In the genomic region with DNA sequence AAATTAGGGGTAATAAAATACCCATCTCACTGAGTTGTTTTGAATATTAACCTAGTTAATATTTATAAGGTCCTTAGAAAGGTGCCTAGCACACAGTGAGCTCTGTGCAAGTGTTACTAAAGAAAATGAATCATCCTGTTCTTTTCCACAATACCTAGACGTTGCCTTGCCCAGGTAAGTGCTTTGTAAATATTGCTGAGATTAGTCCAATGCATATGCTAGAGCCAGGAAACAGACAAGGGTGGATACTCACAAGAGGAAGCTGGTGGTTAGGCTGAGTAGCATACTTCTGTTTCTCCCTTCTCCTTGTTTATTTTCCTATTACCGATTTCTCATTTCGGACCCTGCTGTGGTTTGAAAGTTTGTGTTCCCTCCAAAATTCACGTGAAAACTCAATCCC, we compare ENCODE assay signal across 14 cellular contexts. TPM values are rescaled to one million over a fixed set of nuclear protein-coding genes. Genes with fewer than 3 reads are reported as not detected.
DNase-seq lines count a peak whose midpoint lies in the region; ATAC-seq and TF ChIP-seq lines count a peak whose summit lies in the region.
"Had no signal": no experiment of that assay in that cellular context is flagged by ENCODE, and none has a peak within 500 bp of the region (broad histone marks: within the 10 kb centered on the region; RNA-seq: fewer than 3 reads in every experiment).

No MANE protein-coding gene starts in this region.

- peak; percentile 20 to 48 for TF ChIP-seq POLR2A in Peyer's patch (IDR thresholded peaks at IDR 0.05)

- no peaks in the 10 kb centered on the region for H3K36me3 ChIP-seq in Peyer's patch
- H3K36me3 ChIP-seq: heart left ventricle had no signal

- TF ChIP-seq CTCF in C4-2B (conservative IDR thresholded peaks at IDR 0.05): no peak
- TF ChIP-seq CTCF in Peyer's patch (IDR thresholded peaks at IDR 0.05): no peak

- H3K4me1 ChIP-seq in Peyer's patch: peaks cover 0 to 29% (median 6%) of the 10 kb centered on the region in 4 donors

- H3K27ac ChIP-seq in C4-2B: peak overlapping the region; percentile 74
- H3K27ac ChIP-seq in Peyer's patch: peak overlapping the region in 3 of 4 donors; percentile 70 to 88 (median 78)

- peak; percentile 50 for DNase-seq in NCI-H1105 treated with DMSO at 0.1 percent for 48 hours (lab: John Stamatoyannopoulos, UW)
- DNase-seq in Peyer's patch: no peak
- DNase-seq in kidney tubule cell (ENCODE audit: low spot score): peak; percentile 57
- DNase-seq in GM19240 (ENCODE audit: insufficient read length, low spot score): no peak
- DNase-seq in effector CD8-positive, alpha-beta T cell (lab: John Stamatoyannopoulos, UW): no peak
- no peak for DNase-seq in UCSD-AML1 (lab: John Stamatoyannopoulos, UW; ENCODE audit: unreplicated experiment)
- DNase-seq: anterior cingulate cortex; heart left ventricle; left ventricle myocardium superior; NCI-H226; SK-N-SH; stimulated activated CD4-positive, alpha-beta T cell treated with anti-CD3 and anti-CD28 coated beads, Interleukin-12 subunit alpha, Interleukin-12 subunit beta, amount 100 ng/mL, for 4 hours had no signal

- H3K4me3 ChIP-seq in Peyer's patch: no peak overlapping the region
- H3K4me3 ChIP-seq: heart left ventricle had no signal

- no peaks in the 10 kb centered on the region for H3K27me3 ChIP-seq in Peyer's patch
- H3K27me3 ChIP-seq: heart left ventricle had no signal

- ATAC-seq in HG03442 (IDR thresholded peaks at IDR 0.05; ENCODE audit: unreplicated experiment): no peak
- ATAC-seq: heart left ventricle, left ventricle myocardium superior had no signal

- no peaks in the 10 kb centered on the region for H3K9me3 ChIP-seq in Peyer's patch
- H3K9me3 ChIP-seq: heart left ventricle, SK-N-SH had no signal

RNA-seq across cellular contexts. Expression of gene BARX2, which starts 58.1 kb away (rescaled TPM):
- total RNA-seq in Peyer's patch: 10 to 100 TPM in 3 of 4 donors, 1 to 10 TPM in 1; 1.7 to 19.8 (median 15.7) TPM
- total RNA-seq: left ventricle myocardium superior had no signal

Comparison
In these comparisons a context has a peak if more than half of its experiments do, and no peak if none do; other contexts are left out.
1. DNase-seq: peak in NCI-H1105 treated with DMSO at 0.1 percent for 48 hours (single experiment) and kidney tubule cell (single experiment); none in Peyer's patch (0 of 3), GM19240 (single experiment), effector CD8-positive, alpha-beta T cell (single experiment) and UCSD-AML1 (single experiment).